ENCODE assay signal across 7 cellular contexts in genomic region chr22:35582861-35583670, GRCh38. TPM values are rescaled to one million over a fixed set of nuclear protein-coding genes. Genes with fewer than 3 reads are reported as not detected.
DNase-seq lines count a peak whose midpoint lies in the region; ATAC-seq, FAIRE-seq and TF ChIP-seq lines count a peak whose summit lies in the region.

No MANE protein-coding gene starts in this region.

- TF ChIP-seq POLR2A in GM12891 (IDR thresholded peaks at IDR 0.05; ENCODE audit: low read depth, low read length) (no peak), breast epithelium (IDR thresholded peaks at IDR 0.05) (no peak)

- peak; percentile 71 for FAIRE-seq in GM12891 (lab: Jason Lieb, UNC)

- no peaks in the 10 kb centered on the region for H3K9me3 ChIP-seq in breast epithelium

- DNase-seq in GM12891 (ENCODE audit: insufficient read length, low spot score) (peak; percentile 78), NCI-H146 treated with DMSO at 0.1 percent for 48 hours (lab: John Stamatoyannopoulos, UW; ENCODE audit: unreplicated experiment) (peak; percentile 37), UCSD-AML1 (lab: John Stamatoyannopoulos, UW; ENCODE audit: unreplicated experiment) (peak; percentile 56), breast epithelium (ENCODE audit: low spot score in 2 of 2) (peak in 1 of 2 donors; percentile 32), inferior parietal cortex (ENCODE audit: extremely low spot score) (peak; percentile 69)
- DNase-seq in stimulated activated CD4-positive, alpha-beta T cell treated with anti-CD3 and anti-CD28 coated beads, Interleukin-15, amount 100 ng/mL, for 24 hours, result peak; percentile 60

- no peaks in the 10 kb centered on the region for H3K36me3 ChIP-seq in breast epithelium

- peaks cover 4 to 6% of the 10 kb centered on the region in 2 donors for H3K4me1 ChIP-seq in breast epithelium

- no peaks in the 10 kb centered on the region for H3K27me3 ChIP-seq in breast epithelium

- no peak for ATAC-seq in GM19324 (IDR thresholded peaks at IDR 0.05; ENCODE audit: low FRiP score, unreplicated experiment)

- intact Hi-C loops in breast epithelium (cut with DNase I; ENCODE audit: low total_unique reads), result loop anchor here (10.0 kb wide), 2 partner anchors 158 to 238 kb away; no protein-coding TSS in a partner anchor

- peak; percentile 45 to 92 (median 88) for TF ChIP-seq CTCF in breast epithelium (IDR thresholded peaks at IDR 0.05)

- H3K4me3 ChIP-seq in breast epithelium, result no peak overlapping the region

- no peak overlapping the region for H3K27ac ChIP-seq in breast epithelium

TF ChIP-seq in GM12891, 5 proteins besides CTCF, POLR2A, EP300 and RAD21:
- TF ChIP-seq SPI1 (IDR thresholded peaks at IDR 0.05; ENCODE audit: low read depth, low read length) (no peak), POLR2AphosphoS5 (IDR thresholded peaks at IDR 0.05; ENCODE audit: low read depth, low read length) (no peak), POU2F2 (IDR thresholded peaks at IDR 0.05; ENCODE audit: low read depth, low read length) (no peak), PAX5 (IDR thresholded peaks at IDR 0.05; ENCODE audit: insufficient read depth, low read length, severe bottlenecking) (no peak), TAF1 (IDR thresholded peaks at IDR 0.05; ENCODE audit: low read depth, low read length) (no peak)

RNA-seq across cellular contexts. Expression of gene MB, which starts 34.1 kb away (rescaled TPM):
- 0.23 TPM for polyA plus RNA-seq in GM12891 (2012; ENCODE audit: low read depth, missing spikeins)
- total RNA-seq in breast epithelium, result 10 to 100 TPM in 1 of 3 donors, 1 to 10 TPM in 1, under 1 TPM in 1; 0.48 to 13.1 (median 10.0) TPM

RNA-seq across cellular contexts. Expression of gene RASD2, which starts 42.4 kb away (rescaled TPM):
- 0.03 TPM for polyA plus RNA-seq in GM12891 (2012; ENCODE audit: low read depth, missing spikeins)
- total RNA-seq in breast epithelium, result 1 to 10 TPM in 1 of 3 donors, under 1 TPM in 2; 0.16 to 1.3 (median 0.88) TPM
